ENCODE assay signal across 8 cellular contexts in genomic region chr22:50599816-50600454, GRCh38. TPM values are rescaled to one million over a fixed set of nuclear protein-coding genes. Genes with fewer than 3 reads are reported as not detected.
DNase-seq lines count a peak whose midpoint lies in the region; ATAC-seq and TF ChIP-seq lines count a peak whose summit lies in the region.

No MANE protein-coding gene starts in this region.

- H3K36me3 Mint-ChIP-seq in activated CD4-positive, alpha-beta T cell treated with anti-CD3 and anti-CD28 coated beads, Interleukin-2, amount 10 ng/mL, durations not matched to agents 7 days and 5 days (ENCODE audit: low read depth): peaks cover 6% of the 10 kb centered on the region

- in situ Hi-C loops in ACHN (cut with HindIII; ENCODE audit: low pct_ligation_motif_present, low pct_unique_long_range_greater_than_20kb, low sequenced_read_pairs): no loop called here

- no peak for TF ChIP-seq CTCF in tibial artery (IDR thresholded peaks at IDR 0.05)

- no peak overlapping the region for H3K27ac ChIP-seq in tibial artery

- no peak for ATAC-seq in GM18907 (IDR thresholded peaks at IDR 0.05; ENCODE audit: unreplicated experiment)

- peaks cover 34% of the 10 kb centered on the region for H3K27me3 Mint-ChIP-seq in activated CD4-positive, alpha-beta T cell treated with anti-CD3 and anti-CD28 coated beads, Interleukin-2, amount 10 ng/mL, durations not matched to agents 7 days and 5 days

- intact Hi-C loops in tibial artery (cut with DNase I; ENCODE audit: low total_unique reads): no loop called here

- H3K27me3 ChIP-seq in tibial artery: peaks cover 5 to 64% of the 10 kb centered on the region in 2 donors

- peak overlapping the region; percentile 25 to 47 for H3K4me3 ChIP-seq in tibial artery

- peak overlapping the region; percentile 42 for H3K4me3 Mint-ChIP-seq in activated CD4-positive, alpha-beta T cell treated with anti-CD3 and anti-CD28 coated beads, Interleukin-2, amount 10 ng/mL, durations not matched to agents 7 days and 5 days

- no peaks in the 10 kb centered on the region for H3K9me3 Mint-ChIP-seq in activated CD4-positive, alpha-beta T cell treated with anti-CD3 and anti-CD28 coated beads, Interleukin-2, amount 10 ng/mL, durations not matched to agents 7 days and 5 days

- H3K36me3 ChIP-seq in tibial artery: peaks cover 0 to 9% (median 5%) of the 10 kb centered on the region in 3 donors

- H3K4me1 Mint-ChIP-seq in activated CD4-positive, alpha-beta T cell treated with anti-CD3 and anti-CD28 coated beads, Interleukin-2, amount 10 ng/mL, durations not matched to agents 7 days and 5 days: peaks cover 12% of the 10 kb centered on the region

- peaks cover 0 to 18% (median 10%) of the 10 kb centered on the region in 4 donors for H3K4me1 ChIP-seq in tibial artery

- peak; percentile 43 for DNase-seq in ACHN
- peak; percentile 97 for DNase-seq in HuH-7.5 (ENCODE audit: low spot score)
- DNase-seq in activated CD4-positive, alpha-beta T cell treated with anti-CD3 and anti-CD28 coated beads, Interleukin-2, amount 10 ng/mL, durations not matched to agents 7 days and 5 days: peak; percentile 74
- DNase-seq in ecto neural progenitor cell (ENCODE audit: low spot score): peak; percentile 87
- peak; percentile 40 for DNase-seq in myocyte (ENCODE audit: low read depth)
- peak in 1 of 2 donors; percentile 27 for DNase-seq in tibial artery
- DNase-seq in NCI-H446 treated with DMSO at 0.1 percent for 48 hours (lab: John Stamatoyannopoulos, UW): no peak

- CTCF ChIA-PET in activated CD4-positive, alpha-beta T cell treated with anti-CD3 and anti-CD28 coated beads, Interleukin-2, amount 10 ng/mL, durations not matched to agents 7 days and 5 days (lab: Charles Lee): interaction anchor here (1.4 kb wide), 1 partner anchor 12 kb away, joined by 4 read pairs; no protein-coding TSS in a partner anchor

- POLR2A ChIA-PET in activated CD4-positive, alpha-beta T cell treated with anti-CD3 and anti-CD28 coated beads, Interleukin-2, amount 10 ng/mL, durations not matched to agents 7 days and 5 days (lab: Charles Lee): no interaction called here

- no peaks in the 10 kb centered on the region for H3K9me3 ChIP-seq in tibial artery

- no peak overlapping the region for H3K27ac Mint-ChIP-seq in activated CD4-positive, alpha-beta T cell treated with anti-CD3 and anti-CD28 coated beads, Interleukin-2, amount 10 ng/mL, durations not matched to agents 7 days and 5 days

RNA-seq across cellular contexts. Expression of gene MAPK8IP2, which starts 0.7 kb away (rescaled TPM):
- total RNA-seq in activated CD4-positive, alpha-beta T cell treated with anti-CD3 and anti-CD28 coated beads, Interleukin-2, amount 10 ng/mL, durations not matched to agents 7 days and 5 days: under 1 TPM; 0.29 to 0.37 TPM
- total RNA-seq in myocyte: 0.16 and 0.36 TPM in 2 replicates
- polyA plus RNA-seq in myocyte (2012): 0.24 TPM

RNA-seq across cellular contexts. Expression of gene CHKB, which starts 17.3 kb away (rescaled TPM):
- total RNA-seq in activated CD4-positive, alpha-beta T cell treated with anti-CD3 and anti-CD28 coated beads, Interleukin-2, amount 10 ng/mL, durations not matched to agents 7 days and 5 days: 100 to 1,000 TPM; 140 to 142 TPM
- 42.7 and 47.0 TPM in 2 replicates for total RNA-seq in myocyte
- polyA plus RNA-seq in myocyte (2012): 41.8 TPM

RNA-seq across cellular contexts. Expression of gene CPT1B, which starts 21.7 kb away (rescaled TPM):
- 100 to 1,000 TPM; 107 to 113 TPM for total RNA-seq in activated CD4-positive, alpha-beta T cell treated with anti-CD3 and anti-CD28 coated beads, Interleukin-2, amount 10 ng/mL, durations not matched to agents 7 days and 5 days
- total RNA-seq in myocyte: 3.9 and 11.5 TPM in 2 replicates
- 17.2 TPM for polyA plus RNA-seq in myocyte (2012)

RNA-seq across cellular contexts. Expression of gene ARSA, which starts 28.0 kb away (rescaled TPM):
- 10 to 100 TPM; 64.2 to 66.5 TPM for total RNA-seq in activated CD4-positive, alpha-beta T cell treated with anti-CD3 and anti-CD28 coated beads, Interleukin-2, amount 10 ng/mL, durations not matched to agents 7 days and 5 days
- total RNA-seq in myocyte: 30.5 and 37.4 TPM in 2 replicates
- polyA plus RNA-seq in myocyte (2012): 50.4 TPM

RNA-seq across cellular contexts. Expression of gene SYCE3, which starts 37.2 kb away (rescaled TPM):
- total RNA-seq in activated CD4-positive, alpha-beta T cell treated with anti-CD3 and anti-CD28 coated beads, Interleukin-2, amount 10 ng/mL, durations not matched to agents 7 days and 5 days: under 1 TPM in 1 of 2 experiments, not detected in 1; 0.87 TPM
- not detected in 2 replicates for total RNA-seq in myocyte
- polyA plus RNA-seq in myocyte (2012): 0.21 TPM
